Comparison of ENCODE assay signal across 25 cellular contexts in genomic region chr6:1538810-1539482, GRCh38.
"Had no signal": no experiment of that assay in that cellular context is flagged by ENCODE, and none has a peak within 500 bp of the region (broad histone marks: within the 10 kb centered on the region; RNA-seq: fewer than 3 reads in every experiment).

No MANE protein-coding gene starts in this region.

- H2AFZ ChIP-seq: hepatocyte had no signal

- H3K4me1 ChIP-seq: adrenal gland, ascending aorta, colonic mucosa, esophagus squamous epithelium, left lung, vagina had no signal

- H3K9me3 Mint-ChIP-seq: activated T-cell treated with anti-CD3 and anti-CD28 coated beads, Interleukin-2, amount 50 U/mL, for 24 hours; activated T-helper 17 cell treated with anti-CD3 and anti-CD28 coated beads, Interleukin-2, amount 50 U/mL, for 72 hours; stimulated activated naive CD8-positive, alpha-beta T cell treated with anti-CD3 and anti-CD28 coated beads, Interleukin-15, Interleukin-2, amounts not matched to agents 100 ng/mL and 50 ng/mL, for 24 hours had no signal

- H3K4me2 ChIP-seq: hepatocyte, SK-N-SH had no signal

- H3K27ac ChIP-seq: adrenal gland, ascending aorta, colonic mucosa, hepatocyte, left lung, spleen, transverse colon, vagina, VCaP had no signal

- H3K27me3 ChIP-seq: adrenal gland, ascending aorta, colonic mucosa, dorsolateral prefrontal cortex, esophagus squamous epithelium, hepatocyte, left lung, spleen, transverse colon, vagina had no signal

- H3K4me3 Mint-ChIP-seq: activated T-cell treated with anti-CD3 and anti-CD28 coated beads, Interleukin-2, amount 50 U/mL, for 24 hours; activated T-helper 17 cell treated with anti-CD3 and anti-CD28 coated beads, Interleukin-2, amount 50 U/mL, for 72 hours; endodermal cell; nephron progenitor cell; stimulated activated naive CD8-positive, alpha-beta T cell treated with anti-CD3 and anti-CD28 coated beads, Interleukin-15, Interleukin-2, amounts not matched to agents 100 ng/mL and 50 ng/mL, for 24 hours had no signal

- ATAC-seq: activated CD4-positive, CD25-positive, alpha-beta regulatory T cell treated with anti-CD3 and anti-CD28 coated beads, Interleukin-2, amount 50 U/mL, for 24 hours; activated naive CD4-positive, alpha-beta T cell treated with anti-CD3 and anti-CD28 coated beads, Interleukin-2, amount 50 U/mL, for 72 hours; activated T-helper 17 cell treated with anti-CD3 and anti-CD28 coated beads, Interleukin-2, amount 50 U/mL, for 72 hours; left lung had no signal

- DNase-seq: activated CD4-positive, alpha-beta T cell treated with anti-CD3 and anti-CD28 coated beads, Interleukin-2, amount 50 U/mL, for 1 hour; activated CD8-positive, alpha-beta memory T cell treated with anti-CD3 and anti-CD28 coated beads for 24 hours; activated CD8-positive, alpha-beta memory T cell treated with anti-CD3 and anti-CD28 coated beads, Interleukin-2, amount 50 U/mL, for 4 hours; activated T-cell treated with anti-CD3 and anti-CD28 coated beads, Interleukin-2, amount 50 U/mL, for 24 hours; adrenal gland; colonic mucosa; dorsolateral prefrontal cortex; endodermal cell; esophagus squamous epithelium; kidney glomerular epithelial cell; left lung; mammary epithelial cell; nephron progenitor cell; SK-N-SH; spleen; stimulated activated CD4-positive, alpha-beta T cell treated with anti-CD3 and anti-CD28 coated beads, Interleukin-4, amount 100 ng/mL, for 24 hours; transverse colon had no signal

- H3K27ac Mint-ChIP-seq: activated naive CD4-positive, alpha-beta T cell treated with anti-CD3 and anti-CD28 coated beads, Interleukin-2, amount 50 U/mL, for 72 hours; activated T-cell treated with anti-CD3 and anti-CD28 coated beads, Interleukin-2, amount 50 U/mL, for 24 hours; activated T-helper 17 cell treated with anti-CD3 and anti-CD28 coated beads, Interleukin-2, amount 50 U/mL, for 72 hours; endodermal cell; stimulated activated naive CD8-positive, alpha-beta T cell treated with anti-CD3 and anti-CD28 coated beads, Interleukin-15, Interleukin-2, amounts not matched to agents 100 ng/mL and 50 ng/mL, for 24 hours had no signal

- H3K9ac ChIP-seq: SK-N-SH had no signal

- H3K4me1 Mint-ChIP-seq: endodermal cell had no signal

- H3K36me3 ChIP-seq: adrenal gland, ascending aorta, colonic mucosa, esophagus squamous epithelium, left lung, spleen, transverse colon, vagina had no signal

- H3K9me2 ChIP-seq: SK-N-SH had no signal

- H3K4me3 ChIP-seq: adrenal gland, ascending aorta, colonic mucosa, dorsolateral prefrontal cortex, esophagus squamous epithelium, hepatocyte, left lung, spleen, transverse colon, vagina had no signal

- H3K27me3 Mint-ChIP-seq: activated T-cell treated with anti-CD3 and anti-CD28 coated beads, Interleukin-2, amount 50 U/mL, for 24 hours; activated T-helper 17 cell treated with anti-CD3 and anti-CD28 coated beads, Interleukin-2, amount 50 U/mL, for 72 hours; stimulated activated naive CD8-positive, alpha-beta T cell treated with anti-CD3 and anti-CD28 coated beads, Interleukin-15, Interleukin-2, amounts not matched to agents 100 ng/mL and 50 ng/mL, for 24 hours had no signal

- H3K79me2 ChIP-seq: hepatocyte had no signal

- H3K9me3 ChIP-seq: adrenal gland, ascending aorta, colonic mucosa, esophagus squamous epithelium, left lung, SK-N-SH, transverse colon, vagina had no signal
